ENCODE assay signal across 1 cellular context in genomic region chr2:111975053-111975552, GRCh38.
TF ChIP-seq lines count a peak whose summit lies in the region.

No MANE protein-coding gene starts in this region.

TF ChIP-seq in HepG2, 621 proteins besides CTCF, POLR2A, EP300 and RAD21 (continued from another document):
- TF ChIP-seq MLX (CRISPR knock-in tag; IDR thresholded peaks at IDR 0.05) (0 out of 2 replicates have a peak, but pooled peaks have one; percentile 35), STAT6 (CRISPR knock-in tag; IDR thresholded peaks at IDR 0.05; ENCODE audit: borderline replicate concordance) (no peak), ZNF775 (CRISPR knock-in tag; IDR thresholded peaks at IDR 0.05; ENCODE audit: borderline replicate concordance) (no peak), NFE2 (CRISPR knock-in tag; IDR thresholded peaks at IDR 0.05) (peak; percentile 31; the same call in 1 of the 2 replicates), TP53 (CRISPR knock-in tag; conservative IDR thresholded peaks at IDR 0.05) (no peak), NFAT5 (CRISPR knock-in tag; IDR thresholded peaks at IDR 0.05) (no peak), ZNF605 (CRISPR knock-in tag; IDR thresholded peaks at IDR 0.05) (no peak), HDAC2 (CRISPR knock-in tag; IDR thresholded peaks at IDR 0.05) (no peak), ZNF724P (CRISPR knock-in tag; IDR thresholded peaks at IDR 0.05; ENCODE audit: borderline replicate concordance) (no peak), ZMYM2 (CRISPR knock-in tag; IDR thresholded peaks at IDR 0.05) (no peak), THRA (CRISPR knock-in tag; IDR thresholded peaks at IDR 0.05; ENCODE audit: borderline replicate concordance) (no peak), ZNF501 (CRISPR knock-in tag; IDR thresholded peaks at IDR 0.05) (no peak), HMGA1 (CRISPR knock-in tag; conservative IDR thresholded peaks at IDR 0.05) (no peak), GATAD2A (CRISPR knock-in tag; IDR thresholded peaks at IDR 0.05) (peak; percentile 67), ZSCAN29 (CRISPR knock-in tag; conservative IDR thresholded peaks at IDR 0.05) (no peak), POLR2AphosphoS2 (IDR thresholded peaks at IDR 0.05; ENCODE audit: low read depth, low read length) (no peak), CCDC6 (CRISPR knock-in tag; IDR thresholded peaks at IDR 0.05) (no peak), ZXDC (CRISPR knock-in tag; IDR thresholded peaks at IDR 0.05) (0 out of 2 replicates have a peak, but pooled peaks have one; percentile 31), MATR3 (CRISPR knock-in tag; IDR thresholded peaks at IDR 0.05) (no peak), ZC3H4 (CRISPR knock-in tag; IDR thresholded peaks at IDR 0.05; ENCODE audit: borderline replicate concordance) (no peak), ZNF558 (CRISPR knock-in tag; IDR thresholded peaks at IDR 0.05; ENCODE audit: borderline replicate concordance) (no peak), ZNF7 (CRISPR knock-in tag; IDR thresholded peaks at IDR 0.05) (no peak), ZNF407 (CRISPR knock-in tag; IDR thresholded peaks at IDR 0.05; ENCODE audit: not compliant biosample characterization) (no peak), ZNF205 (CRISPR knock-in tag; IDR thresholded peaks at IDR 0.05) (no peak), HNRNPK (IDR thresholded peaks at IDR 0.05; ENCODE audit: low read depth, low read length, poor library complexity, severe bottlenecking) (no peak), MAFG (CRISPR knock-in tag; IDR thresholded peaks at IDR 0.05) (no peak), TBP (CRISPR knock-in tag; IDR thresholded peaks at IDR 0.05) (no peak), JUND (CRISPR knock-in tag; IDR thresholded peaks at IDR 0.05) (0 out of 2 replicates have a peak, but pooled peaks have one; percentile 64), ARID2 (CRISPR knock-in tag; IDR thresholded peaks at IDR 0.05; ENCODE audit: borderline replicate concordance) (no peak), HDAC1 (CRISPR knock-in tag; IDR thresholded peaks at IDR 0.05) (no peak), ARNT (IDR thresholded peaks at IDR 0.05) (no peak), ERF (CRISPR knock-in tag; IDR thresholded peaks at IDR 0.05) (no peak), ATF1 (CRISPR knock-in tag; IDR thresholded peaks at IDR 0.05) (no peak), SMYD3 (CRISPR knock-in tag; IDR thresholded peaks at IDR 0.05) (no peak), HDAC6 (IDR thresholded peaks at IDR 0.05; ENCODE audit: low read depth, low read length) (no peak), BCL6 (CRISPR knock-in tag; IDR thresholded peaks at IDR 0.05) (no peak), MXD4 (CRISPR knock-in tag; IDR thresholded peaks at IDR 0.05) (no peak), ZNF224 (CRISPR knock-in tag; IDR thresholded peaks at IDR 0.05) (no peak), MIER3 (CRISPR knock-in tag; IDR thresholded peaks at IDR 0.05; ENCODE audit: borderline replicate concordance) (no peak), GLI4 (CRISPR knock-in tag; IDR thresholded peaks at IDR 0.05; ENCODE audit: borderline replicate concordance) (no peak)
- TF ChIP-seq, protein P1, sequence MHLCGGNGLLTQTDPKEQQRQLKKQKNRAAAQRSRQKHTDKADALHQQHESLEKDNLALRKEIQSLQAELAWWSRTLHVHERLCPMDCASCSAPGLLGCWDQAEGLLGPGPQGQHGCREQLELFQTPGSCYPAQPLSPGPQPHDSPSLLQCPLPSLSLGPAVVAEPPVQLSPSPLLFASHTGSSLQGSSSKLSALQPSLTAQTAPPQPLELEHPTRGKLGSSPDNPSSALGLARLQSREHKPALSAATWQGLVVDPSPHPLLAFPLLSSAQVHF (CRISPR knock-in tag; IDR thresholded peaks at IDR 0.05), result no peak
- TF ChIP-seq, protein P2, sequence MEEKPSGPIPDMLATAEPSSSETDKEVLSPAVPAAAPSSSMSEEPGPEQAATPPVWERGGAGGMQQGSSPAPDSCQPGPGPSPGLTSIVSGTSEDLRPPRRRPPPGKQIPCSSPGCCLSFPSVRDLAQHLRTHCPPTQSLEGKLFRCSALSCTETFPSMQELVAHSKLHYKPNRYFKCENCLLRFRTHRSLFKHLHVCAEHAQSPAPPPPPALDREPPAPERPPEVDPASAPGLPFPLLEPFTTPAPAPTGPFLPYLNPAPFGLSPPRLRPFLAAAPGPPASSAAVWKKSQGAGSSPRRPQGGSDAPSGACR (CRISPR knock-in tag; IDR thresholded peaks at IDR 0.05), result no peak
